Comparison of ENCODE assay signal across 8 cellular contexts in the genomic region with DNA sequence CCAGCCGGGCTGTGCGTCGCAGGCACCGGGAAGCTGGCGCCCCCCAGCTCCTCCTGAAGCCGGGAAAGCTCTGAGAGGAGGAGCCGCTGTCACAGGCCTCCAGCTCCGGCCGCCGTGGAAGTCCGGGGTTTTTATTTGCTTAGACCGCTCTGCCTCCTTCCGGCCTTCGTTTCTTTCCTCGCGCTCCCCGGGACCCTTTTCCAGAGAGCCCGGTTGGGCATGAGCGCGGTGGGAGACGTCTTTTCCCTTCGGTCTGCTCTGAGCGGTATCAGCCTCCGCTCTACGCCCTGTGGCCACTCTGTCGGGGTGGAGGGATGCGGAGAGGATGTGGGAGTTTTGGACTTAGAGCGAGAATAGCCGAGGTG. TPM values are rescaled to one million over a fixed set of nuclear protein-coding genes. Genes with fewer than 3 reads are reported as not detected.
DNase-seq lines count a peak whose midpoint lies in the region; ATAC-seq and TF ChIP-seq lines count a peak whose summit lies in the region.

No MANE protein-coding gene starts in this region.

- peak overlapping the region; percentile 76 for H3K9ac ChIP-seq in iPS-20b (ENCODE audit: low read depth, low read length)

- ATAC-seq in GM18498 (IDR thresholded peaks at IDR 0.05; ENCODE audit: unreplicated experiment) (peak; percentile 23), HG02885 (IDR thresholded peaks at IDR 0.05; ENCODE audit: poor library complexity, unreplicated experiment) (peak; percentile 29), body of pancreas (peak; percentile 2)

- 0% methylated on average over 13 to 29 of the region's 29 CpGs for WGBS in body of pancreas, 2 donors
- 0 to 1% (median 0%) methylated on average over 19 to 29 of the region's 29 CpGs for WGBS in spleen, 5 donors

- POLR2A ChIA-PET in AG04450 (lab: Yijun Ruan, JAX) = interaction anchor here (0.6 to 1.6 kb wide), 6 partner anchors 11 to 300 kb away, joined by 3 to 11 read pairs (median 8); partner anchors contain the start of genes FBXO45, NCBP2, PAK2 and WDR53

- H3K4me3 ChIP-seq in AG04450 (ENCODE audit: low read depth, low read length) = peak overlapping the region; percentile 88
- peak overlapping the region; percentile 81 to 99 for H3K4me3 ChIP-seq in body of pancreas
- peak overlapping the region; percentile 83 for H3K4me3 ChIP-seq in iPS-20b (ENCODE audit: low read length)
- H3K4me3 ChIP-seq in spleen = peak overlapping the region; percentile 87 to 99 (median 96)

- H3K27ac ChIP-seq in AG04450 (ENCODE audit: low read depth, low read length) (peak overlapping the region; percentile 70), body of pancreas (peak overlapping the region; percentile 76 to 98 (median 86)), iPS-20b (ENCODE audit: low read length) (no peak overlapping the region), spleen (peak overlapping the region; percentile 89 to 97 (median 94))

- H3K27me3 ChIP-seq in AG04450 (ENCODE audit: control insufficient read depth, insufficient read depth, low read length) = no peaks in the 10 kb centered on the region
- H3K27me3 ChIP-seq in body of pancreas = no peaks in the 10 kb centered on the region
- no peaks in the 10 kb centered on the region for H3K27me3 ChIP-seq in iPS-20b (ENCODE audit: insufficient read depth, low read length)
- H3K27me3 ChIP-seq in spleen (replicated peaks in 1 of 7) = no peaks in the 10 kb centered on the region

- intact Hi-C loops in body of pancreas (cut with DNase I) (no loop called here), spleen (cut with DNase I; ENCODE audit: low total_unique reads) (loop anchor here (10.0 kb wide), 1 partner anchor 77 kb away; the partner anchor contains the start of gene NCBP2)

- H3K36me3 ChIP-seq in body of pancreas (replicated peaks in 1 of 2; ENCODE audit: insufficient read depth in 1 of 2, low read depth in 2 of 2) = no peaks in the 10 kb centered on the region
- H3K36me3 ChIP-seq in iPS-20b (ENCODE audit: insufficient read depth, low read depth, low read length) = no peaks in the 10 kb centered on the region
- H3K36me3 ChIP-seq in spleen = peaks cover 0 to 26% (median 0%) of the 10 kb centered on the region in 6 donors

- peaks cover 5% of the 10 kb centered on the region for H3K9me3 ChIP-seq in AG04450 (ENCODE audit: control insufficient read depth, insufficient read depth, low read length)
- H3K9me3 ChIP-seq in body of pancreas = no peaks in the 10 kb centered on the region
- peaks cover under 1% of the 10 kb centered on the region; the same call in 1 of the 2 replicates for H3K9me3 ChIP-seq in iPS-20b (ENCODE audit: insufficient read depth, low read depth, low read length)
- H3K9me3 ChIP-seq in spleen = peaks cover 0 to under 1% (median 0%) of the 10 kb centered on the region in 8 donors

- no peak for TF ChIP-seq CTCF in AG04450 (IDR thresholded peaks at IDR 0.05; ENCODE audit: low read depth, low read length)
- TF ChIP-seq CTCF in body of pancreas (IDR thresholded peaks at IDR 0.05) = no peak
- TF ChIP-seq CTCF in spleen (IDR thresholded peaks at IDR 0.05 in 8 of 11, conservative IDR thresholded peaks at IDR 0.05 in 3 of 11) = no peak

- DNase-seq in AG04450 (ENCODE audit: low read depth, low spot score) (no peak), OCI-M1 (lab: John Stamatoyannopoulos, UW) (peak; percentile 34), body of pancreas (peak in 3 of 4 donors; percentile 11 to 19 (median 14)), spleen (no peak), mesenteric fat pad (ENCODE audit: low spot score) (no peak)

- H3K4me1 ChIP-seq in body of pancreas (peaks cover 24% of the 10 kb centered on the region), iPS-20b (ENCODE audit: insufficient read depth, low read length) (0 out of 2 replicates have a peak, but pooled peaks cover 4% of the 10 kb centered on the region), spleen (peaks cover 19 to 62% (median 46%) of the 10 kb centered on the region in 6 donors)

- CTCF ChIA-PET in AG04450 (lab: Charles Lee) = interaction anchor here (0.6 to 1.2 kb wide), 3 partner anchors 102 to 183 kb away, joined by 3 to 6 read pairs (median 3); no protein-coding TSS in a partner anchor

- TF ChIP-seq POLR2A in body of pancreas (IDR thresholded peaks at IDR 0.05) (no peak), spleen (IDR thresholded peaks at IDR 0.05) (no peak)

RNA-seq across cellular contexts. Expression of gene SENP5, which starts 0.6 kb away (rescaled TPM):
- polyA plus RNA-seq in AG04450 (2011; rRNA removed) (18.0 and 18.3 TPM in 2 replicates), spleen (1 to 10 TPM; 5.0 to 8.7 (median 5.5) TPM)
- 78.9 and 92.6 TPM in 2 replicates for polyA minus RNA-seq in AG04450 (2011; rRNA and poly(A)+ RNA removed)
- total RNA-seq in body of pancreas (10 to 100 TPM; 13.2 to 46.8 TPM), spleen (10 to 100 TPM; 41.7 to 59.6 (median 52.5) TPM), mesenteric fat pad (38.2 TPM)

Comparison
In these comparisons a context has a peak if more than half of its experiments do, and no peak if none do; other contexts are left out.
1. DNase-seq: peak in OCI-M1 (single experiment) and body of pancreas (3 of 4); none in AG04450 (single experiment), spleen (single experiment) and mesenteric fat pad (single experiment).
2. Peak in every context shown above with its lines, with median percentiles within 50 percentile points of each other: H3K4me3 ChIP-seq and ATAC-seq.